Comparison of ENCODE assay signal across 23 cellular contexts in genomic region chr9:113296796-113297558, GRCh38. TPM values are rescaled to one million over a fixed set of nuclear protein-coding genes. Genes with fewer than 3 reads are reported as not detected.
"Had no signal": no experiment of that assay in that cellular context is flagged by ENCODE, and none has a peak within 500 bp of the region (broad histone marks: within the 10 kb centered on the region; RNA-seq: fewer than 3 reads in every experiment).

No MANE protein-coding gene starts in this region.

- DNase-seq: activated CD4-positive, alpha-beta T cell treated with anti-CD3 and anti-CD28 coated beads for 4 hours; activated CD8-positive, alpha-beta memory T cell treated with anti-CD3 and anti-CD28 coated beads, Interleukin-2, amount 50 U/mL, for 4 hours; activated CD8-positive, alpha-beta T cell treated with anti-CD3 and anti-CD28 coated beads for 36 hours; activated naive CD4-positive, alpha-beta T cell treated with anti-CD3 and anti-CD28 coated beads, Interleukin-2, amount 10 ng/mL, durations not matched to agents 7 days and 5 days; cerebellar nuclear complex; dermis blood vessel endothelial cell; effector memory CD8-positive, alpha-beta T cell; gastrocnemius medialis; heart left ventricle; immature natural killer cell; nephron progenitor cell; occipital lobe; stimulated activated CD4-positive, alpha-beta T cell treated with anti-CD3 and anti-CD28 coated beads, Interleukin-4, amount 100 ng/mL, for 24 hours; stimulated activated naive CD4-positive, alpha-beta T cell treated with Interleukin-2 at 50 U/mL for 16 hours had no signal

- H3K4me1 Mint-ChIP-seq: activated naive CD4-positive, alpha-beta T cell treated with anti-CD3 and anti-CD28 coated beads, Interleukin-2, amount 10 ng/mL, durations not matched to agents 7 days and 5 days; immature natural killer cell had no signal

- H3K9me3 Mint-ChIP-seq: activated CD8-positive, alpha-beta T cell treated with anti-CD3 and anti-CD28 coated beads for 36 hours; activated naive CD4-positive, alpha-beta T cell treated with anti-CD3 and anti-CD28 coated beads, Interleukin-2, amount 10 ng/mL, durations not matched to agents 7 days and 5 days; activated T-helper 2 cell treated with anti-CD3 and anti-CD28 coated beads, Interferon-gamma antibody, Interleukin-2, Interleukin-4, amounts not matched to agents 10 μg/mL and 5 μg/mL and 100 μg/mL, durations not matched to agents 14 hours and 24 hours and 36 hours; effector memory CD8-positive, alpha-beta T cell; immature natural killer cell; nephron progenitor cell; WTC11 had no signal

- H3K27ac ChIP-seq: ascending aorta, breast epithelium, gastrocnemius medialis, heart left ventricle, right atrium auricular region, transverse colon had no signal

- H3K4me3 ChIP-seq: ascending aorta, breast epithelium, gastrocnemius medialis, heart left ventricle, right atrium auricular region, transverse colon had no signal

- ATAC-seq: activated CD8-positive, alpha-beta T cell treated with anti-CD3 and anti-CD28 coated beads for 36 hours; effector memory CD8-positive, alpha-beta T cell; gastrocnemius medialis; heart left ventricle; WTC11 had no signal

- H3K4me1 ChIP-seq: ascending aorta, breast epithelium, gastrocnemius medialis, right atrium auricular region had no signal

- H3K36me3 ChIP-seq: breast epithelium had no signal

- H3K4me3 Mint-ChIP-seq: activated CD8-positive, alpha-beta T cell treated with anti-CD3 and anti-CD28 coated beads for 36 hours; activated naive CD4-positive, alpha-beta T cell treated with anti-CD3 and anti-CD28 coated beads, Interleukin-2, amount 10 ng/mL, durations not matched to agents 7 days and 5 days; effector memory CD8-positive, alpha-beta T cell; immature natural killer cell; nephron progenitor cell; WTC11 had no signal

- H3K27me3 ChIP-seq: ascending aorta, breast epithelium, gastrocnemius medialis, heart left ventricle, right atrium auricular region, transverse colon had no signal

- H3K9me3 ChIP-seq: ascending aorta, breast epithelium, gastrocnemius medialis, heart left ventricle, right atrium auricular region, transverse colon had no signal

- H3K27ac Mint-ChIP-seq: activated CD8-positive, alpha-beta T cell treated with anti-CD3 and anti-CD28 coated beads for 36 hours; activated naive CD4-positive, alpha-beta T cell treated with anti-CD3 and anti-CD28 coated beads, Interleukin-2, amount 10 ng/mL, durations not matched to agents 7 days and 5 days; activated T-helper 2 cell treated with anti-CD3 and anti-CD28 coated beads, Interferon-gamma antibody, Interleukin-2, Interleukin-4, amounts not matched to agents 10 μg/mL and 5 μg/mL and 100 μg/mL, durations not matched to agents 14 hours and 24 hours and 36 hours; nephron progenitor cell; progenitor cell of endocrine pancreas; WTC11 had no signal

- H3K27me3 Mint-ChIP-seq: activated CD8-positive, alpha-beta T cell treated with anti-CD3 and anti-CD28 coated beads for 36 hours had no signal

RNA-seq across cellular contexts. Expression of gene RNF183, which starts 6.2 kb away (rescaled TPM):
- total RNA-seq: ascending aorta, dermis blood vessel endothelial cell, gastrocnemius medialis, heart left ventricle, mesenteric fat pad, occipital lobe, right atrium auricular region, skeletal muscle tissue had no signal
- polyA plus RNA-seq: immature natural killer cell had no signal

RNA-seq across cellular contexts. Expression of gene WDR31, which starts 43.1 kb away (rescaled TPM):
- polyA plus RNA-seq: immature natural killer cell had no signal

RNA-seq across cellular contexts. Expression of gene BSPRY, which starts 52.4 kb away (rescaled TPM):
- total RNA-seq: ascending aorta, dermis blood vessel endothelial cell, occipital lobe had no signal
